Comparison of ENCODE assay signal across 9 cellular contexts in genomic region chr20:59955131-59955796, GRCh38. TPM values are rescaled to one million over a fixed set of nuclear protein-coding genes. Genes with fewer than 3 reads are reported as not detected.
A peak's percentile ranks its signal among the peaks of the same experiment; 100 is the strongest.
DNase-seq lines count a peak whose midpoint lies in the region; ATAC-seq lines count a peak whose summit lies in the region.
"Had no signal": no experiment of that assay in that cellular context is flagged by ENCODE, and none has a peak within 500 bp of the region (broad histone marks: within the 10 kb centered on the region; RNA-seq: fewer than 3 reads in every experiment).

No MANE protein-coding gene starts in this region.

- H3K27me3 Mint-ChIP-seq in activated T-cell treated with anti-CD3 and anti-CD28 coated beads, Interleukin-2, amount 50 U/mL, for 24 hours: no peaks in the 10 kb centered on the region
- no peaks in the 10 kb centered on the region for H3K27me3 Mint-ChIP-seq in stimulated activated memory B cell treated with anti-CD40 and anti-IgM and Interleukin-4, amounts not matched to agents 10 μg/mL and 1 μg/mL and 100 μg/mL, for 72 hours
- H3K27me3 Mint-ChIP-seq: CD4-positive, alpha-beta memory T cell had no signal

- H3K36me3 Mint-ChIP-seq in activated T-cell treated with anti-CD3 and anti-CD28 coated beads, Interleukin-2, amount 50 U/mL, for 24 hours (ENCODE audit: low read depth): peaks cover 11% of the 10 kb centered on the region
- H3K36me3 Mint-ChIP-seq in stimulated activated memory B cell treated with anti-CD40 and anti-IgM and Interleukin-4, amounts not matched to agents 10 μg/mL and 1 μg/mL and 100 μg/mL, for 72 hours: no peaks in the 10 kb centered on the region

- H3K27ac Mint-ChIP-seq in activated T-cell treated with anti-CD3 and anti-CD28 coated beads, Interleukin-2, amount 50 U/mL, for 24 hours: no peak overlapping the region
- H3K27ac Mint-ChIP-seq in stimulated activated memory B cell treated with anti-CD40 and anti-IgM and Interleukin-4, amounts not matched to agents 10 μg/mL and 1 μg/mL and 100 μg/mL, for 72 hours: no peak overlapping the region

- DNase-seq in NCI-H345 treated with DMSO at 0.1 percent for 48 hours (lab: John Stamatoyannopoulos, UW; ENCODE audit: unreplicated experiment): peak; percentile 1
- no peak for DNase-seq in NCI-H345 (lab: John Stamatoyannopoulos, UW)
- DNase-seq in NCI-H510A treated with DMSO at 0.1 percent for 48 hours (lab: John Stamatoyannopoulos, UW): peak; percentile 85
- peak; percentile 32 for DNase-seq in cerebellum (ENCODE audit: low spot score)
- peak; percentile 18 for DNase-seq in renal cortical epithelial cell (ENCODE audit: low read depth)
- no peak for DNase-seq in activated T-cell treated with anti-CD3 and anti-CD28 coated beads for 4 hours
- DNase-seq in activated T-cell treated with anti-CD3 and anti-CD28 coated beads, Interleukin-2, amount 50 U/mL, for 24 hours: no peak

- H3K9me3 Mint-ChIP-seq in activated T-cell treated with anti-CD3 and anti-CD28 coated beads, Interleukin-2, amount 50 U/mL, for 24 hours: no peaks in the 10 kb centered on the region
- no peaks in the 10 kb centered on the region for H3K9me3 Mint-ChIP-seq in stimulated activated memory B cell treated with anti-CD40 and anti-IgM and Interleukin-4, amounts not matched to agents 10 μg/mL and 1 μg/mL and 100 μg/mL, for 72 hours
- H3K9me3 Mint-ChIP-seq: CD4-positive, alpha-beta memory T cell had no signal

- no peaks in the 10 kb centered on the region for H3K4me1 Mint-ChIP-seq in activated T-cell treated with anti-CD3 and anti-CD28 coated beads, Interleukin-2, amount 50 U/mL, for 24 hours (ENCODE audit: low read depth)
- H3K4me1 Mint-ChIP-seq in stimulated activated memory B cell treated with anti-CD40 and anti-IgM and Interleukin-4, amounts not matched to agents 10 μg/mL and 1 μg/mL and 100 μg/mL, for 72 hours: no peaks in the 10 kb centered on the region
- H3K4me1 Mint-ChIP-seq: CD4-positive, alpha-beta memory T cell had no signal

- no peak for ATAC-seq in stimulated activated memory B cell treated with anti-CD40 and anti-IgM and Interleukin-4, amounts not matched to agents 10 μg/mL and 1 μg/mL and 100 μg/mL, for 72 hours

- H3K4me3 Mint-ChIP-seq in activated T-cell treated with anti-CD3 and anti-CD28 coated beads, Interleukin-2, amount 50 U/mL, for 24 hours: no peak overlapping the region
- no peak overlapping the region for H3K4me3 Mint-ChIP-seq in stimulated activated memory B cell treated with anti-CD40 and anti-IgM and Interleukin-4, amounts not matched to agents 10 μg/mL and 1 μg/mL and 100 μg/mL, for 72 hours
- H3K4me3 Mint-ChIP-seq: CD4-positive, alpha-beta memory T cell had no signal

RNA-seq across cellular contexts. Expression of gene CDH26, which starts 3.0 kb away (rescaled TPM):
- total RNA-seq in cerebellum (1.2 TPM), renal cortical epithelial cell (0.15 TPM in 1 of 2 replicates, not detected in the other)

RNA-seq across cellular contexts. Expression of gene FAM217B, which starts 15.1 kb away (rescaled TPM):
- 10.1 TPM for total RNA-seq in cerebellum
- total RNA-seq in renal cortical epithelial cell: 2.8 and 6.0 TPM in 2 replicates

RNA-seq across cellular contexts. Expression of gene PPP1R3D, which starts 15.2 kb away (rescaled TPM):
- 3.6 TPM for total RNA-seq in cerebellum
- total RNA-seq in renal cortical epithelial cell: 7.4 and 7.8 TPM in 2 replicates

RNA-seq across cellular contexts. Expression of gene SYCP2, which starts 21.8 kb away (rescaled TPM):
- 4.2 TPM for total RNA-seq in cerebellum
- total RNA-seq in renal cortical epithelial cell: 2.4 and 6.1 TPM in 2 replicates

Comparison
In these comparisons a context has a peak if more than half of its experiments do, and no peak if none do; other contexts are left out.
1. DNase-seq: peak in NCI-H345 treated with DMSO at 0.1 percent for 48 hours (single experiment), NCI-H510A treated with DMSO at 0.1 percent for 48 hours (single experiment), cerebellum (single experiment) and renal cortical epithelial cell (single experiment); none in NCI-H345 (single experiment), activated T-cell treated with anti-CD3 and anti-CD28 coated beads for 4 hours (single experiment) and activated T-cell treated with anti-CD3 and anti-CD28 coated beads, Interleukin-2, amount 50 U/mL, for 24 hours (single experiment).